14 cellular contexts compared by ENCODE assay signal in genomic region chr22:44088976-44089570, GRCh38.
DNase-seq lines count a peak whose midpoint lies in the region; ATAC-seq, FAIRE-seq and TF ChIP-seq lines count a peak whose summit lies in the region.
"Had no signal": no experiment of that assay in that cellular context is flagged by ENCODE, and none has a peak within 500 bp of the region (broad histone marks: within the 10 kb centered on the region; RNA-seq: fewer than 3 reads in every experiment).

No MANE protein-coding gene starts in this region.

- TF ChIP-seq POLR2A in H54 (IDR thresholded peaks at IDR 0.05; ENCODE audit: low read depth, low read length) (no peak), gastrocnemius medialis (IDR thresholded peaks at IDR 0.05) (no peak), gastroesophageal sphincter (IDR thresholded peaks at IDR 0.05) (no peak)

- peak; percentile 53 to 71 for ATAC-seq in right cardiac atrium
- peak; percentile 44 to 61 for ATAC-seq in gastrocnemius medialis
- ATAC-seq in gastroesophageal sphincter = no peak
- ATAC-seq in GM21529 (IDR thresholded peaks at IDR 0.05; ENCODE audit: unreplicated experiment) = no peak
- ATAC-seq in HG03432 (IDR thresholded peaks at IDR 0.05; ENCODE audit: unreplicated experiment) = no peak
- ATAC-seq: HepG2, SK-N-SH treated with all-trans-retinoic acid at 6 μM for 48 hours had no signal

- no peak overlapping the region for H3K9ac ChIP-seq in Karpas-422 (ENCODE audit: low read length)

- TF ChIP-seq EP300 in gastroesophageal sphincter (IDR thresholded peaks at IDR 0.05) = no peak

- no peak overlapping the region for H3K4me2 ChIP-seq in Karpas-422 (ENCODE audit: low read depth, low read length, poor library complexity, severe bottlenecking)

- H3K9me2 ChIP-seq in Karpas-422 (replicated peaks; ENCODE audit: insufficient read depth, low read length) = no peaks in the 10 kb centered on the region

- FAIRE-seq in H54 (lab: Jason Lieb, UNC) = no peak
- FAIRE-seq: HepG2 had no signal

- TF ChIP-seq CTCF in brain microvascular endothelial cell (IDR thresholded peaks at IDR 0.05; ENCODE audit: low read depth, low read length, missing control alignments) (no peak), gastrocnemius medialis (IDR thresholded peaks at IDR 0.05 in 4 of 5, conservative IDR thresholded peaks at IDR 0.05 in 1 of 5) (no peak), gastroesophageal sphincter (IDR thresholded peaks at IDR 0.05) (no peak)

- no peaks in the 10 kb centered on the region for H3K27me3 ChIP-seq in brain microvascular endothelial cell (replicated peaks)
- H3K27me3 ChIP-seq in right cardiac atrium (ENCODE audit: control insufficient read depth, insufficient read depth) = no peaks in the 10 kb centered on the region
- H3K27me3 ChIP-seq in gastrocnemius medialis = no peaks in the 10 kb centered on the region
- no peaks in the 10 kb centered on the region for H3K27me3 ChIP-seq in gastroesophageal sphincter
- H3K27me3 ChIP-seq in Karpas-422 (ENCODE audit: low read length) = no peaks in the 10 kb centered on the region

- peak; percentile 28 for DNase-seq in H54 (ENCODE audit: insufficient read length, low spot score)
- DNase-seq in brain microvascular endothelial cell = peak; percentile 42
- peak; percentile 41 to 79 (median 72) for DNase-seq in right cardiac atrium
- DNase-seq in gastrocnemius medialis = peak; percentile 79 to 86
- no peak for DNase-seq in Karpas-422
- DNase-seq: Caco-2; mesendoderm; NCI-H345; stimulated activated CD4-positive, alpha-beta T cell treated with anti-CD3 and anti-CD28 coated beads, Interleukin-12 subunit alpha, Interleukin-12 subunit beta, amount 100 ng/mL, for 4 hours had no signal

- H3K4me3 ChIP-seq in brain microvascular endothelial cell (ENCODE audit: low read depth, low read length) (no peak overlapping the region), right cardiac atrium (ENCODE audit: low read length) (no peak overlapping the region), gastrocnemius medialis (peak overlapping the region in 1 of 4 donors; percentile 61), gastroesophageal sphincter (no peak overlapping the region), Karpas-422 (ENCODE audit: low read length) (no peak overlapping the region)

- H3K36me3 ChIP-seq in brain microvascular endothelial cell (replicated peaks) (no peaks in the 10 kb centered on the region), gastrocnemius medialis (no peaks in the 10 kb centered on the region), gastroesophageal sphincter (peaks cover 0 to 10% of the 10 kb centered on the region in 2 donors), Karpas-422 (ENCODE audit: insufficient read depth, low read length) (no peaks in the 10 kb centered on the region)

- in situ Hi-C loops in brain microvascular endothelial cell (cut with HindIII; ENCODE audit: low pct_ligation_motif_present, low sequenced_read_pairs) = loop anchor here (25.0 kb wide), 1 partner anchor 102 kb away; no protein-coding TSS in a partner anchor
- in situ Hi-C loops in gastrocnemius medialis (cut with MboI; ENCODE audit: low sequenced_read_pairs in 4 of 4) = loop anchor here (5.0 to 25.0 kb wide), 5 partner anchors 64 to 536 kb away; partner anchors contain the start of genes EFCAB6 (in 1 of the 4) and PARVB (in 1 of the 4)

- H3K9me3 ChIP-seq in right cardiac atrium (ENCODE audit: control insufficient read depth, low read length) (no peaks in the 10 kb centered on the region), gastrocnemius medialis (no peaks in the 10 kb centered on the region), gastroesophageal sphincter (no peaks in the 10 kb centered on the region), Karpas-422 (ENCODE audit: low read length) (no peaks in the 10 kb centered on the region)
- H3K9me3 ChIP-seq: Caco-2 had no signal

- H3K79me2 ChIP-seq in Karpas-422 (ENCODE audit: low read length) = no peaks in the 10 kb centered on the region

- H3K4me1 ChIP-seq in right cardiac atrium (ENCODE audit: control insufficient read depth, insufficient read depth, low read length) (peaks cover 3% of the 10 kb centered on the region), gastrocnemius medialis (peaks cover 58 to 69% of the 10 kb centered on the region in 2 donors), gastroesophageal sphincter (peaks cover 0 to 56% (median 8%) of the 10 kb centered on the region in 3 donors), Karpas-422 (ENCODE audit: low read length) (no peaks in the 10 kb centered on the region)
- H3K4me1 ChIP-seq: Caco-2 had no signal

- H4K20me1 ChIP-seq in Karpas-422 (ENCODE audit: insufficient read depth, low read depth, low read length) = peaks cover 23% of the 10 kb centered on the region; the same call in 1 of the 2 replicates

- H3K27ac ChIP-seq in brain microvascular endothelial cell (no peak overlapping the region), right cardiac atrium (ENCODE audit: low read length) (no peak overlapping the region), gastrocnemius medialis (peak overlapping the region; percentile 88 to 96 (median 90)), gastroesophageal sphincter (peak overlapping the region in 1 of 4 donors; percentile 39), Karpas-422 (ENCODE audit: low read length) (no peak overlapping the region)

- intact Hi-C loops in right cardiac atrium (cut with DNase I) (loop anchor here (5.0 to 10.0 kb wide), 4 partner anchors 92 to 538 kb away; no protein-coding TSS in a partner anchor), gastrocnemius medialis (cut with DNase I; ENCODE audit: low total_unique reads) (loop anchor here (5.0 kb wide), 1 partner anchor 257 kb away; no protein-coding TSS in a partner anchor)

- H2AFZ ChIP-seq in Karpas-422 (ENCODE audit: low read length) = no peak overlapping the region

- WGBS in right cardiac atrium = 50% methylated on average over 17 of the region's 17 CpGs
- WGBS in gastroesophageal sphincter (ENCODE audit: low coverage in 1 of 2), 2 donors = 3 to 57% methylated on average over 5 to 10 of the region's 17 CpGs

Comparison
In these comparisons a context has a peak if more than half of its experiments do, and no peak if none do; other contexts are left out.
1. H3K27ac ChIP-seq: peak in gastrocnemius medialis (4 of 4); none in brain microvascular endothelial cell (single experiment), right cardiac atrium (single experiment) and Karpas-422 (single experiment).
2. ATAC-seq: peak in right cardiac atrium (2 of 2) and gastrocnemius medialis (2 of 2); none in gastroesophageal sphincter (single experiment), GM21529 (single experiment) and HG03432 (single experiment).